ENCODE assay signal across 10 cellular contexts in the genomic region with DNA sequence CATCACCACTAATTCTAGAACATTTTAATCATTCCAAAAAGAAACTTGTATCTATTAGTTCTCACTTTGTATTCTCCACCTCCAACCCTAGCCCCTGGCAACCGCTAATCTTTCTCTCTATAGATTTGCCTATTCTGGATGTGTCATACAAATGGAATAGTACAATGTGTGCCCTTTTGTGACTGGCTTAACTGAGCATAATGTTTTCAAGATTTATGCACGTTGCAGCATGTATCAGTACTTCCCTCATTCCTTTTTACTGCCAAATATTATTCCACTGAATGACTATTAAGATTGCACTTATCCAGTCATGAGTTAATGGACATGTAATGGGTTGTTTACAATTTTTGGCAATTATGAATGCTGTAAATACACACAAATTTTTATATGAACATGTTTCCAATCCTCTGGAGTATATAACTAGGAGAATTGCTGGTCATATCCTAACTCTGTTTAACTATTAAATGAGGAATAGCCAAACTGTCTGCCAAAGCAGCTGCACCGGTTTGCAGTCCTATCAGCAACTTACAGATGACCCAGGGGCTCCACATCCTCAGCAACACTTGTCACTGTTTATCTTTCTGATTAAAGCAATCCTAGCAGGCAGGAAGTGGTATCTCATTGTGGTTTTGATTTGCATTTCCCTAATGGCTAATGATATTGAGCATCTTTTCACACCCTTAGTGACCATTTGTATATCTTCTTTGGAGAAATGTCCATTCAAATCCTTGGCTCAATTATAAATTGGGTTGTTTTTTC. TPM values are rescaled to one million over a fixed set of nuclear protein-coding genes. Genes with fewer than 3 reads are reported as not detected.
DNase-seq lines count a peak whose midpoint lies in the region; ATAC-seq, FAIRE-seq and TF ChIP-seq lines count a peak whose summit lies in the region.
"Had no signal": no experiment of that assay in that cellular context is flagged by ENCODE, and none has a peak within 500 bp of the region (broad histone marks: within the 10 kb centered on the region; RNA-seq: fewer than 3 reads in every experiment).

No MANE protein-coding gene starts in this region.

- no peak overlapping the region for H3K27ac Mint-ChIP-seq in astrocyte (ENCODE audit: unreplicated experiment)

- peaks cover 10% of the 10 kb centered on the region for H3K4me1 Mint-ChIP-seq in astrocyte (ENCODE audit: low read depth, unreplicated experiment)

- WGBS in transverse colon (ENCODE audit: low coverage in 1 of 2), 2 donors, result 72 to 100% methylated on average over 2 to 3 of the region's 3 CpGs

- no peaks in the 10 kb centered on the region for H3K9me3 ChIP-seq in astrocyte (ENCODE audit: insufficient read depth, low read depth, low read length)
- peaks cover 5% of the 10 kb centered on the region in 2 donors for H3K9me3 ChIP-seq in transverse colon
- H3K9me3 ChIP-seq: thyroid gland had no signal

- H3K36me3 ChIP-seq in astrocyte (ENCODE audit: insufficient read depth, low read length), result no peaks in the 10 kb centered on the region
- H3K36me3 ChIP-seq in transverse colon, result no peaks in the 10 kb centered on the region
- H3K36me3 ChIP-seq: thyroid gland had no signal

- DNase-seq in GM12865 (ENCODE audit: low read depth) (peak; percentile 56), astrocyte (ENCODE audit: low read depth) (no peak), GM13976 (ENCODE audit: low spot score) (no peak), inferior parietal cortex (ENCODE audit: extremely low spot score) (no peak), transverse colon (no peak)
- no peak for DNase-seq in activated CD8-positive, alpha-beta memory T cell treated with anti-CD3 and anti-CD28 coated beads, Interleukin-2, amount 50 U/mL, for 4 hours
- DNase-seq: lower lobe of right lung had no signal

- H3K4me3 ChIP-seq in GM12865 (ENCODE audit: low read depth, low read length) (no peak overlapping the region), astrocyte (ENCODE audit: insufficient read depth, low read depth, low read length) (no peak overlapping the region), transverse colon (no peak overlapping the region)
- H3K4me3 ChIP-seq: lower lobe of right lung, thyroid gland had no signal

- TF ChIP-seq CTCF in GM12865 (IDR thresholded peaks at IDR 0.05; ENCODE audit: insufficient read depth, low read depth, low read length, missing control alignments) (no peak), astrocyte (IDR thresholded peaks at IDR 0.05; ENCODE audit: insufficient read depth, low read depth, low read length) (no peak), GM13976 (IDR thresholded peaks at IDR 0.05; ENCODE audit: borderline replicate concordance, control extremely low read depth, extremely low read depth, insufficient read depth, missing control alignments) (no peak), transverse colon (IDR thresholded peaks at IDR 0.05) (no peak)

- H4K20me1 ChIP-seq in astrocyte (ENCODE audit: insufficient read depth, low read length), result no peaks in the 10 kb centered on the region

- H3K36me3 Mint-ChIP-seq in astrocyte (ENCODE audit: low read depth, unreplicated experiment), result peaks cover 3% of the 10 kb centered on the region

- TF ChIP-seq POLR2A in transverse colon (IDR thresholded peaks at IDR 0.05), result no peak

- H3K4me2 ChIP-seq in astrocyte (ENCODE audit: low read length), result no peak overlapping the region

- peak; percentile 34 for FAIRE-seq in astrocyte (lab: Jason Lieb, UNC)

- H2AFZ ChIP-seq in astrocyte (ENCODE audit: low read depth, low read length), result no peak overlapping the region

- no peak for TF ChIP-seq EP300 in transverse colon (IDR thresholded peaks at IDR 0.05; ENCODE audit: low read depth)

- intact Hi-C loops in transverse colon (cut with DNase I; ENCODE audit: low total_unique reads), result no loop called here

- no peaks in the 10 kb centered on the region for H3K79me2 ChIP-seq in astrocyte (ENCODE audit: insufficient read depth, low read length)

- H3K27me3 Mint-ChIP-seq in astrocyte (ENCODE audit: low read depth, unreplicated experiment), result no peaks in the 10 kb centered on the region

- H3K9ac ChIP-seq in astrocyte (ENCODE audit: low read length), result no peak overlapping the region

- in situ Hi-C loops in GM13976 (cut with MboI; ENCODE audit: low sequenced_read_pairs, unreplicated experiment) (no loop called here), transverse colon (cut with MboI; ENCODE audit: low pct_ligation_motif_present in 1 of 4, low pct_unique_long_range_greater_than_20kb in 1 of 4, low sequenced_read_pairs in 3 of 4) (no loop called here)

- H3K27me3 ChIP-seq in astrocyte (ENCODE audit: insufficient read depth, low read length) (no peaks in the 10 kb centered on the region), transverse colon (no peaks in the 10 kb centered on the region)
- H3K27me3 ChIP-seq: thyroid gland had no signal

- H3K4me3 Mint-ChIP-seq in astrocyte (ENCODE audit: unreplicated experiment), result no peak overlapping the region

- H3K4me1 ChIP-seq in astrocyte (ENCODE audit: insufficient read depth, low read length), result no peaks in the 10 kb centered on the region
- no peaks in the 10 kb centered on the region for H3K4me1 ChIP-seq in transverse colon
- H3K4me1 ChIP-seq: lower lobe of right lung had no signal

- H3K27ac ChIP-seq in astrocyte (ENCODE audit: low read depth, low read length) (no peak overlapping the region), transverse colon (no peak overlapping the region)
- H3K27ac ChIP-seq: lower lobe of right lung, thyroid gland had no signal

- ATAC-seq in GM21367 (IDR thresholded peaks at IDR 0.05; ENCODE audit: unreplicated experiment) (peak; percentile 89), HG03378 (IDR thresholded peaks at IDR 0.05; ENCODE audit: unreplicated experiment) (peak; percentile 92)
- ATAC-seq: lower lobe of right lung had no signal

- H3K9me3 Mint-ChIP-seq in astrocyte (ENCODE audit: unreplicated experiment), result peaks cover 2% of the 10 kb centered on the region

RNA-seq across cellular contexts. Expression of gene DCUN1D1, which starts 42.9 kb away (rescaled TPM):
- total RNA-seq in astrocyte (49.0 and 50.2 TPM in 2 replicates), transverse colon (10 to 100 TPM; 20.5 to 31.4 (median 27.4) TPM)
